Comparison of ENCODE assay signal across 1 cellular context in genomic region chr16:88530858-88531203, GRCh38.
TF ChIP-seq lines count a peak whose summit lies in the region.

No MANE protein-coding gene starts in this region.

TF ChIP-seq in HepG2, 621 proteins besides CTCF, POLR2A, EP300 and RAD21:
- TF ChIP-seq ARID2 (CRISPR knock-in tag; IDR thresholded peaks at IDR 0.05; ENCODE audit: borderline replicate concordance) (no peak), POLR2G (IDR thresholded peaks at IDR 0.05; ENCODE audit: low read depth, low read length) (0 out of 2 replicates have a peak, but pooled peaks have one; percentile 12), NKX3-1 (CRISPR knock-in tag; IDR thresholded peaks at IDR 0.05) (no peak), ZSCAN25 (CRISPR knock-in tag; IDR thresholded peaks at IDR 0.05) (0 out of 2 replicates have a peak, but pooled peaks have one; percentile 28)
- TF ChIP-seq, protein P1, sequence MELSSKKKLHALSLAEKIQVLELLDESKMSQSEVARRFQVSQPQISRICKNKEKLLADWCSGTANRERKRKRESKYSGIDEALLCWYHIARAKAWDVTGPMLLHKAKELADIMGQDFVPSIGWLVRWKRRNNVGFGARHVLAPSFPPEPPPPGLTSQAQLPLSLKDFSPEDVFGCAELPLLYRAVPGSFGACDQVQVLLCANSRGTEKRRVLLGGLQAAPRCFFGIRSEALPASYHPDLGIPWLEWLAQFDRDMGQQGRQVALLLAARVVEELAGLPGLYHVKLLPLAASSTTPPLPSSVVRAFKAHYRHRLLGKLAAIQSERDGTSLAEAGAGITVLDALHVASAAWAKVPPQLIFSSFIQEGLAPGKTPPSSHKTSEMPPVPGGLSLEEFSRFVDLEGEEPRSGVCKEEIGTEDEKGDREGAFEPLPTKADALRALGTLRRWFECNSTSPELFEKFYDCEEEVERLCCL (CRISPR knock-in tag; IDR thresholded peaks at IDR 0.05; ENCODE audit: borderline replicate concordance) = no peak
